Comparison of ENCODE assay signal across 38 cellular contexts in genomic region chrX:114017086-114017485, GRCh38.
"Had no signal": no experiment of that assay in that cellular context is flagged by ENCODE, and none has a peak within 500 bp of the region (broad histone marks: within the 10 kb centered on the region; RNA-seq: fewer than 3 reads in every experiment).

No MANE protein-coding gene starts in this region.

- H3K27me3 ChIP-seq: cardiac muscle cell, esophagus muscularis mucosa, foreskin keratinocyte, gastroesophageal sphincter had no signal

- H3K27me3 Mint-ChIP-seq: activated B cell treated with CpG ODN at 0.5 μM for 24 hours; activated CD8-positive, alpha-beta T cell treated with anti-CD3 and anti-CD28 coated beads for 36 hours; activated naive CD4-positive, alpha-beta T cell treated with anti-CD3 and anti-CD28 coated beads, Interleukin-2, amount 50 U/mL, for 24 hours; activated naive CD8-positive, alpha-beta T cell treated with anti-CD3 and anti-CD28 coated beads for 36 hours; activated naive CD8-positive, alpha-beta T cell treated with anti-CD3 and anti-CD28 coated beads, Interleukin-2, amount 50 U/mL, for 24 hours; activated T-helper 17 cell treated with anti-CD3 and anti-CD28 coated beads, Interleukin-2, amount 50 U/mL, for 72 hours; T-helper 17 cell had no signal

- H3K27ac ChIP-seq: adrenal gland, breast epithelium, cardiac muscle cell, coronary artery, dorsolateral prefrontal cortex, esophagus muscularis mucosa, foreskin keratinocyte, gastroesophageal sphincter, heart right ventricle, WERI-Rb-1 had no signal

- H3K9me3 Mint-ChIP-seq: activated B cell treated with CpG ODN at 0.5 μM for 24 hours; activated CD8-positive, alpha-beta T cell treated with anti-CD3 and anti-CD28 coated beads for 36 hours; activated naive CD4-positive, alpha-beta T cell treated with anti-CD3 and anti-CD28 coated beads, Interleukin-2, amount 50 U/mL, for 24 hours; activated naive CD8-positive, alpha-beta T cell treated with anti-CD3 and anti-CD28 coated beads, Interleukin-2, amount 50 U/mL, for 24 hours; brain; dendritic cell treated with granulocyte-macrophage colony-stimulating factor and Interleukin-4, amounts not matched to agents 40 ng/mL and 50 ng/mL, for 4 days; T-helper 2 cell treated with Interferon-gamma antibody and Interleukin-4, amounts not matched to agents 5 μg/mL and 100 μg/mL, for 36 hours had no signal

- H3K4me1 Mint-ChIP-seq: activated B cell treated with CpG ODN at 0.5 μM for 24 hours; activated naive CD4-positive, alpha-beta T cell treated with anti-CD3 and anti-CD28 coated beads, Interleukin-2, amount 50 U/mL, for 24 hours; activated naive CD8-positive, alpha-beta T cell treated with anti-CD3 and anti-CD28 coated beads for 36 hours; activated naive CD8-positive, alpha-beta T cell treated with anti-CD3 and anti-CD28 coated beads, Interleukin-2, amount 50 U/mL, for 24 hours; activated T-helper 17 cell treated with anti-CD3 and anti-CD28 coated beads, Interleukin-2, amount 50 U/mL, for 72 hours; brain; T-helper 17 cell had no signal

- H3K4me3 ChIP-seq: adrenal gland, breast epithelium, cardiac muscle cell, coronary artery, dorsolateral prefrontal cortex, esophagus muscularis mucosa, gastroesophageal sphincter, heart right ventricle had no signal

- H3K36me3 Mint-ChIP-seq: activated naive CD4-positive, alpha-beta T cell treated with anti-CD3 and anti-CD28 coated beads, Interleukin-2, amount 50 U/mL, for 24 hours; activated naive CD8-positive, alpha-beta T cell treated with anti-CD3 and anti-CD28 coated beads for 36 hours; brain had no signal

- H3K9me3 ChIP-seq: adrenal gland, breast epithelium, esophagus muscularis mucosa, gastroesophageal sphincter, heart right ventricle had no signal

- H3K36me3 ChIP-seq: adrenal gland, breast epithelium, cardiac muscle cell, esophagus muscularis mucosa, gastroesophageal sphincter, heart right ventricle, WERI-Rb-1 had no signal

- H3K4me1 ChIP-seq: adrenal gland, breast epithelium, esophagus muscularis mucosa, foreskin keratinocyte, gastroesophageal sphincter, heart right ventricle had no signal

- ATAC-seq: activated CD4-positive, CD25-positive, alpha-beta regulatory T cell treated with anti-CD3 and anti-CD28 coated beads, Interleukin-2, amount 50 U/mL, for 24 hours; activated CD8-positive, alpha-beta T cell treated with anti-CD3 and anti-CD28 coated beads for 36 hours; activated naive CD8-positive, alpha-beta T cell treated with anti-CD3 and anti-CD28 coated beads, Interleukin-2, amount 50 U/mL, for 24 hours; activated T-cell treated with anti-CD3 and anti-CD28 coated beads, Interleukin-2, amount 50 U/mL, for 4 hours; activated T-helper 17 cell treated with anti-CD3 and anti-CD28 coated beads, Interleukin-2, amount 50 U/mL, for 72 hours; foreskin keratinocyte; gastroesophageal sphincter; heart right ventricle; T-helper 17 cell had no signal

- DNase-seq: activated B cell treated with CpG ODN at 0.5 μM for 24 hours; activated CD4-positive, alpha-beta T cell treated with anti-CD3 and anti-CD28 coated beads for 48 hours; activated CD4-positive, alpha-beta T cell treated with anti-CD3 and anti-CD28 coated beads, Interleukin-2, amount 50 U/mL, for 1 hour; activated CD4-positive, alpha-beta T cell treated with anti-CD3 and anti-CD28 coated beads, Interleukin-2, amount 50 U/mL, for 48 hours; activated CD8-positive, alpha-beta memory T cell treated with anti-CD3 and anti-CD28 coated beads for 24 hours; activated CD8-positive, alpha-beta T cell treated with anti-CD3 and anti-CD28 coated beads for 36 hours; activated effector memory CD4-positive, alpha-beta T cell treated with Interleukin-2 at 50 U/mL for 16 hours; activated gamma-delta T cell treated with Interleukin-2 at 50 U/mL for 16 hours; activated naive CD4-positive, alpha-beta T cell treated with Interleukin-2 at 50 U/mL for 16 hours; activated naive CD8-positive, alpha-beta T cell treated with anti-CD3 and anti-CD28 coated beads for 36 hours; activated naive CD8-positive, alpha-beta T cell treated with anti-CD3 and anti-CD28 coated beads, Interleukin-2, amount 50 U/mL, for 24 hours; activated T-cell treated with anti-CD3 and anti-CD28 coated beads, Interleukin-2, amount 50 U/mL, for 4 hours; adrenal gland; amygdala; aorta; central memory CD4-positive, alpha-beta T cell; cerebellar nuclear complex; dorsolateral prefrontal cortex; effector memory CD4-positive, alpha-beta T cell; endodermal cell; erythroblast; foreskin keratinocyte; heart right ventricle; T-helper 1 cell; T-helper 17 cell; T1000; WERI-Rb-1 had no signal

- H3K4me3 Mint-ChIP-seq: activated B cell treated with CpG ODN at 0.5 μM for 24 hours; activated CD8-positive, alpha-beta T cell treated with anti-CD3 and anti-CD28 coated beads for 36 hours; activated naive CD4-positive, alpha-beta T cell treated with anti-CD3 and anti-CD28 coated beads, Interleukin-2, amount 50 U/mL, for 24 hours; activated naive CD8-positive, alpha-beta T cell treated with anti-CD3 and anti-CD28 coated beads for 36 hours; activated naive CD8-positive, alpha-beta T cell treated with anti-CD3 and anti-CD28 coated beads, Interleukin-2, amount 50 U/mL, for 24 hours; activated T-cell treated with anti-CD3 and anti-CD28 coated beads, Interleukin-2, amount 50 U/mL, for 4 hours; activated T-helper 17 cell treated with anti-CD3 and anti-CD28 coated beads, Interleukin-2, amount 50 U/mL, for 72 hours; brain; dendritic cell treated with granulocyte-macrophage colony-stimulating factor and Interleukin-4, amounts not matched to agents 40 ng/mL and 50 ng/mL, for 4 days; endodermal cell; T-helper 17 cell; T-helper 2 cell treated with Interferon-gamma antibody and Interleukin-4, amounts not matched to agents 5 μg/mL and 100 μg/mL, for 36 hours had no signal

- H3K27ac Mint-ChIP-seq: activated B cell treated with CpG ODN at 0.5 μM for 24 hours; activated CD8-positive, alpha-beta T cell treated with anti-CD3 and anti-CD28 coated beads for 36 hours; activated naive CD4-positive, alpha-beta T cell treated with anti-CD3 and anti-CD28 coated beads, Interleukin-2, amount 50 U/mL, for 24 hours; activated naive CD8-positive, alpha-beta T cell treated with anti-CD3 and anti-CD28 coated beads for 36 hours; activated naive CD8-positive, alpha-beta T cell treated with anti-CD3 and anti-CD28 coated beads, Interleukin-2, amount 50 U/mL, for 24 hours; activated T-helper 17 cell treated with anti-CD3 and anti-CD28 coated beads, Interleukin-2, amount 50 U/mL, for 72 hours; brain; dendritic cell treated with granulocyte-macrophage colony-stimulating factor and Interleukin-4, amounts not matched to agents 40 ng/mL and 50 ng/mL, for 4 days; endodermal cell; T-helper 17 cell; T-helper 2 cell treated with Interferon-gamma antibody and Interleukin-4, amounts not matched to agents 5 μg/mL and 100 μg/mL, for 36 hours had no signal
